8 cellular contexts compared by ENCODE assay signal in the genomic region with DNA sequence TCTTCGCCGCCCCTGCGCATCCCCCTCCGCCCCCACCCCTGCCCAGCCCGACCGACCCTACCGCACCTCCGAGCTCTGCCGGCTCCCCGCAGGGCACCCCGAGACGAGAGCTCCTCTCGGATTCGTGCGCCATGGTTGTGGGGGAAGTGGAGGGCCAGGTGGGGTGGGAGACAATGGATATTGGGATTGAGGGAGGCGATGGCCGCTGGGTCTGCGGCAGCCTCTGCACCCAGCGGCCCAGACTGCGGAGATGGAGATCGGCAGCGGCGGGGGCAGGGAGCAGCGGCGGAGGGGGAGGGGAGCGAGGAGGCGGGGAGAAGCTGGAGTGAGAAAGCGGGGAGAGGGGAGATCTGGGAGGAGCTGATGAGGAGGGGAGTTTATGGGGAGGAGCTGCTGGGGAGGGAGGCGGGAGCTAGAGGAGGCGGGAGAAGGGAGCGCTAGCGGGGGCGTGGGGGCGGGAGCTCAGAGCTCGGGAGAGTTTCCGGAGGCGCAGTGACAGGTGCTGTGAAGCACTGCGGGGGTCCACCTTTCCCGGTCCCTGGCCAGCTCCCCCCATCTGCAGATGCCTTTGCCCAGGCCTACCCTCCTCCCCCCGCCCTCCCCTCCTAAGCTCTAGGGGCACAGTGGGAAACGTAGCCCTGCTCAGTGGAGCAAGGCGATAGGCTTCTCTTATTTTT. TPM values are rescaled to one million over a fixed set of nuclear protein-coding genes. Genes with fewer than 3 reads are reported as not detected.
DNase-seq lines count a peak whose midpoint lies in the region; ATAC-seq and TF ChIP-seq lines count a peak whose summit lies in the region.

SALL2 (minus strand) TSS at position 352 of the 677 bp plus-strand sequence; CDS start at position 133, 219 bp downstream.

- POLR2A ChIA-PET in activated B cell treated with CpG ODN at 0.5 μM for 24 hours (lab: Charles Lee): interaction anchor here (0.6 to 3.0 kb wide), 3 partner anchors 11 to 141 kb away, joined by 3 to 16 read pairs (median 15); partner anchors contain the start of gene METTL3

- peak within 1 kb of the TSS; percentile 42 to 81 (median 52) for H3K4me3 ChIP-seq in spleen

- CTCF ChIA-PET in activated B cell treated with CpG ODN at 0.5 μM for 24 hours (lab: Charles Lee): interaction anchor here (1.1 kb wide), 1 partner anchor 28 kb away, joined by 8 read pairs; no protein-coding TSS in a partner anchor

- in situ Hi-C loops in GM13976 (cut with MboI; ENCODE audit: low sequenced_read_pairs, unreplicated experiment): no loop called here

- H3K4me1 ChIP-seq in spleen: peaks cover 3 to 37% (median 13%) of the 10 kb centered on the region in 6 donors

- H3K27me3 ChIP-seq in spleen (replicated peaks in 1 of 7): peaks cover 0 to 9% (median 0%) of the 10 kb centered on the region in 7 donors

- ATAC-seq in activated B cell treated with CpG ODN at 0.5 μM for 24 hours (ENCODE audit: low read depth): peak; percentile 64
- no peak for ATAC-seq in HG03521 (IDR thresholded peaks at IDR 0.05; ENCODE audit: unreplicated experiment)

- H3K36me3 Mint-ChIP-seq in activated B cell treated with CpG ODN at 0.5 μM for 24 hours (ENCODE audit: low read depth): no peaks in the 10 kb centered on the region

- peaks cover 12% of the 10 kb centered on the region for H3K27me3 Mint-ChIP-seq in activated B cell treated with CpG ODN at 0.5 μM for 24 hours

- DNase-seq in GM13976 (ENCODE audit: low spot score) (peak; percentile 86), NCI-H146 (lab: John Stamatoyannopoulos, UW) (peak; percentile 99), activated B cell treated with CpG ODN at 0.5 μM for 24 hours (no peak), caudate nucleus (lab: John Stamatoyannopoulos, UW) (peak in 57 of 61 donors; percentile 35 to 93 (median 81)), iris pigment epithelial cell (ENCODE audit: low read depth) (peak; percentile 63), spleen (peak; percentile 84), LoVo (ENCODE audit: low spot score) (no peak)

- H3K36me3 ChIP-seq in spleen: no peaks in the 10 kb centered on the region

- no peaks in the 10 kb centered on the region for H3K9me3 Mint-ChIP-seq in activated B cell treated with CpG ODN at 0.5 μM for 24 hours

- TF ChIP-seq POLR2A in spleen (IDR thresholded peaks at IDR 0.05): no peak

- intact Hi-C loops in activated B cell treated with CpG ODN at 0.5 μM for 24 hours (cut with micrococcal nuclease) (no loop called here), spleen (cut with DNase I; ENCODE audit: low total_unique reads) (no loop called here)

- TF ChIP-seq CTCF in GM13976 (IDR thresholded peaks at IDR 0.05; ENCODE audit: borderline replicate concordance, control extremely low read depth, extremely low read depth, insufficient read depth, missing control alignments) (no peak), activated B cell treated with CpG ODN at 0.5 μM for 24 hours (IDR thresholded peaks at IDR 0.05) (no peak), spleen (IDR thresholded peaks at IDR 0.05 in 8 of 11, conservative IDR thresholded peaks at IDR 0.05 in 3 of 11) (no peak)

- WGBS in spleen, 5 donors: 1% methylated on average over 35 to 42 of the region's 42 CpGs

- no peak within 1 kb of the TSS for H3K27ac Mint-ChIP-seq in activated B cell treated with CpG ODN at 0.5 μM for 24 hours

- H3K4me1 Mint-ChIP-seq in activated B cell treated with CpG ODN at 0.5 μM for 24 hours: peaks cover 10% of the 10 kb centered on the region

- H3K9me3 ChIP-seq in spleen: no peaks in the 10 kb centered on the region

- H3K4me3 Mint-ChIP-seq in activated B cell treated with CpG ODN at 0.5 μM for 24 hours: peak within 1 kb of the TSS; percentile 85

- H3K27ac ChIP-seq in caudate nucleus (ENCODE audit: low read depth, low read length) (peak within 1 kb of the TSS; percentile 80), spleen (peak within 1 kb of the TSS in 4 of 8 donors; percentile 48 to 56 (median 52))

RNA-seq across cellular contexts. Expression of gene SALL2, which starts in this region (rescaled TPM):
- total RNA-seq in activated B cell treated with CpG ODN at 0.5 μM for 24 hours: 0.24 and 0.37 TPM in 2 replicates
- 1 to 10 TPM; 2.7 to 6.7 (median 4.6) TPM for total RNA-seq in spleen
- 1 to 10 TPM in 1 of 3 donors, under 1 TPM in 2; 0.76 to 1.1 (median 0.93) TPM for polyA plus RNA-seq in spleen

Comparison
In these comparisons a context has a peak if more than half of its experiments do, and no peak if none do; other contexts are left out.
1. Peak in ATAC-seq in activated B cell treated with CpG ODN at 0.5 μM for 24 hours; RNA of the gene not detected or under 1 TPM.
2. DNase-seq: peak in GM13976 (single experiment), NCI-H146 (single experiment), caudate nucleus (57 of 61), iris pigment epithelial cell (single experiment) and spleen (single experiment); none in activated B cell treated with CpG ODN at 0.5 μM for 24 hours (single experiment) and LoVo (single experiment).